ENCODE assay signal across 1 cellular context in genomic region chr19:51440846-51441409, GRCh38.
TF ChIP-seq lines count a peak whose summit lies in the region.

No MANE protein-coding gene starts in this region.

TF ChIP-seq in K562, 482 proteins besides CTCF, POLR2A, EP300 and RAD21 (continues in another document):
- TF ChIP-seq RBFOX2 (IDR thresholded peaks at IDR 0.05; ENCODE audit: low read depth, low read length): peak; percentile 29; the same call in 1 of the 2 replicates
- no peak for TF ChIP-seq KLF13 (tag; IDR thresholded peaks at IDR 0.05; ENCODE audit: borderline replicate concordance, low read depth)
- 0 out of 2 replicates have a peak, but pooled peaks have one; percentile 6 for TF ChIP-seq CXXC5 (CRISPR knock-in tag; IDR thresholded peaks at IDR 0.05)
- no peak for TF ChIP-seq SIN3A (IDR thresholded peaks at IDR 0.05; ENCODE audit: borderline replicate concordance in 2 of 2, control insufficient read depth in 1 of 2, low read depth in 2 of 2, low read length in 2 of 2)
- peak; percentile 54; the same call in 1 of the 2 replicates for TF ChIP-seq ZBTB9 (CRISPR knock-in tag; IDR thresholded peaks at IDR 0.05)
- TF ChIP-seq NR4A1 (CRISPR knock-in tag; IDR thresholded peaks at IDR 0.05): 0 out of 2 replicates have a peak, but pooled peaks have one; percentile 26
- no peak for TF ChIP-seq NR4A1 (tag; IDR thresholded peaks at IDR 0.05)
- no peak for TF ChIP-seq U2AF2 (optimal IDR thresholded peaks at IDR 0.05; ENCODE audit: low read depth, low read length)
- TF ChIP-seq POLR2B (IDR thresholded peaks at IDR 0.05; ENCODE audit: low read depth, partially characterized antibody): no peak
- no peak for TF ChIP-seq DMBX1 (CRISPR knock-in tag; IDR thresholded peaks at IDR 0.05; ENCODE audit: borderline replicate concordance)
- no peak for TF ChIP-seq TCF7 (IDR thresholded peaks at IDR 0.05; ENCODE audit: borderline replicate concordance)
- TF ChIP-seq ELF2 (CRISPR knock-in tag; IDR thresholded peaks at IDR 0.05): 0 out of 2 replicates have a peak, but pooled peaks have one; percentile 26
- TF ChIP-seq STAT5A (IDR thresholded peaks at IDR 0.05; ENCODE audit: borderline replicate concordance, low read length): no peak
- TF ChIP-seq ZNF766 (CRISPR knock-in tag; conservative IDR thresholded peaks at IDR 0.05): peak; percentile 48; the same call in 1 of the 2 replicates
- TF ChIP-seq CBFA2T3 (IDR thresholded peaks at IDR 0.05): 0 out of 2 replicates have a peak, but pooled peaks have one; percentile 10
- TF ChIP-seq NFE2 (IDR thresholded peaks at IDR 0.05; ENCODE audit: low read depth): peak; percentile 93
- TF ChIP-seq HMGXB4 (CRISPR knock-in tag; IDR thresholded peaks at IDR 0.05): no peak
- TF ChIP-seq RBM22 (IDR thresholded peaks at IDR 0.05; ENCODE audit: low read depth, low read length, poor library complexity, severe bottlenecking): no peak
- TF ChIP-seq STAT5B (CRISPR knock-in tag; IDR thresholded peaks at IDR 0.05): no peak
- TF ChIP-seq ATF3 (IDR thresholded peaks at IDR 0.05): peak; percentile 40; the same call in 1 of the 2 replicates
- TF ChIP-seq ATF3 (CRISPR knock-in tag; conservative IDR thresholded peaks at IDR 0.05): no peak
- TF ChIP-seq FOSL1 (tag; conservative IDR thresholded peaks at IDR 0.05): peak; percentile 76
- peak; percentile 54; the same call in 1 of the 2 replicates for TF ChIP-seq NR2C2 (CRISPR knock-in tag; IDR thresholded peaks at IDR 0.05)
- no peak for TF ChIP-seq NR2C2 (tag; IDR thresholded peaks at IDR 0.05)
- peak; percentile 27; the same call in 1 of the 2 replicates for TF ChIP-seq SMARCE1 (IDR thresholded peaks at IDR 0.05)
- TF ChIP-seq MAFG (tag; conservative IDR thresholded peaks at IDR 0.05): peak; percentile 96
- TF ChIP-seq ZNF23 (CRISPR knock-in tag; IDR thresholded peaks at IDR 0.05): no peak
- no peak for TF ChIP-seq LCOR (CRISPR knock-in tag; IDR thresholded peaks at IDR 0.05)
- TF ChIP-seq PRDM10 (IDR thresholded peaks at IDR 0.05; ENCODE audit: partially characterized antibody): peak; percentile 86
- no peak for TF ChIP-seq NFXL1 (CRISPR knock-in tag; IDR thresholded peaks at IDR 0.05)
- TF ChIP-seq ZNF639 (CRISPR knock-in tag; conservative IDR thresholded peaks at IDR 0.05 in 1 of 2, IDR thresholded peaks at IDR 0.05 in 1 of 2): peak in 1 of 2 experiments; percentile 51; a peak in 1 of 4 replicates
- TF ChIP-seq TAF9B (IDR thresholded peaks at IDR 0.05; ENCODE audit: partially characterized antibody): peak; percentile 44
- no peak for TF ChIP-seq MYBL2 (IDR thresholded peaks at IDR 0.05; ENCODE audit: low read depth)
- TF ChIP-seq MYBL2 (CRISPR knock-in tag; IDR thresholded peaks at IDR 0.05; ENCODE audit: borderline replicate concordance): no peak
- no peak for TF ChIP-seq NR0B1 (IDR thresholded peaks at IDR 0.05; ENCODE audit: partially characterized antibody)
- TF ChIP-seq VEZF1 (CRISPR knock-in tag; IDR thresholded peaks at IDR 0.05): 0 out of 2 replicates have a peak, but pooled peaks have one; percentile 49
- TF ChIP-seq BACH1 (tag; IDR thresholded peaks at IDR 0.05): peak; percentile 87
- TF ChIP-seq ZBTB5 (IDR thresholded peaks at IDR 0.05): no peak
- TF ChIP-seq C11orf30 (IDR thresholded peaks at IDR 0.05; ENCODE audit: low read depth): peak; percentile 96
- peak; percentile 52; the same call in 1 of the 2 replicates for TF ChIP-seq ZFX (CRISPR knock-in tag; IDR thresholded peaks at IDR 0.05)
- TF ChIP-seq MYC (IDR thresholded peaks at IDR 0.05; ENCODE audit: low read depth, low read length): no peak
- TF ChIP-seq MYC (CRISPR knock-in tag; IDR thresholded peaks at IDR 0.05; ENCODE audit: borderline replicate concordance, low read depth): no peak
- TF ChIP-seq BHLHE40 (IDR thresholded peaks at IDR 0.05; ENCODE audit: low read length): peak; percentile 68
- peak in 1 of 2 experiments; percentile 57 for TF ChIP-seq AFF1 (IDR thresholded peaks at IDR 0.05; ENCODE audit: low read depth in 1 of 2, partially characterized antibody in 2 of 2)
- TF ChIP-seq DPF2 (IDR thresholded peaks at IDR 0.05): peak; percentile 60
